In the genomic region with DNA sequence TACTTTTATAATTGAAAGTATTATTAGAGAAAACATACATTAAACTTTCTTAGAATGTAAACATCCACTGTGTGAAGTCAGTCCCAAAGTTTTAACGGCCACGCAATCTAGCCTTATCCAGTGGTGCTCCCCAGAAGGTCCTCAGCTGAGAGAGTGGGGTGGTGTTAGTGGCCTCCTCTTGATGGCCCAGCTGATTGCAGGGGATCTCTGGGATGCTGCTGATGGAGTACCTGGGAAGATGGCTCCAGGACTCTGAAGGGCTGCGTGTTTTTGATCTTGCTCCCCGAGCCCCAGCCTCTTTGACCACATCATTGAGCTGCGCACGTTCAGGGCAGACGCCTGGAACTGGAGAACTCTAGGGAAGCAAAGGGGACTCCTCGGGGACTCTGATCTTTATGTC, we compare ENCODE assay signal across 1 cellular context.
TF ChIP-seq lines count a peak whose summit lies in the region.

No MANE protein-coding gene starts in this region.

TF ChIP-seq in H1, 55 proteins besides CTCF, POLR2A, EP300 and RAD21 (continued from another document):
- TF ChIP-seq, protein P1, sequence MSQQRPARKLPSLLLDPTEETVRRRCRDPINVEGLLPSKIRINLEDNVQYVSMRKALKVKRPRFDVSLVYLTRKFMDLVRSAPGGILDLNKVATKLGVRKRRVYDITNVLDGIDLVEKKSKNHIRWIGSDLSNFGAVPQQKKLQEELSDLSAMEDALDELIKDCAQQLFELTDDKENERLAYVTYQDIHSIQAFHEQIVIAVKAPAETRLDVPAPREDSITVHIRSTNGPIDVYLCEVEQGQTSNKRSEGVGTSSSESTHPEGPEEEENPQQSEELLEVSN (IDR thresholded peaks at IDR 0.05), result no peak
- no peak for TF ChIP-seq EGR1 (IDR thresholded peaks at IDR 0.05; ENCODE audit: borderline replicate concordance, low read depth, low read length)
- TF ChIP-seq CTBP2 (IDR thresholded peaks at IDR 0.05; ENCODE audit: borderline replicate concordance, insufficient read depth, insufficient read length, low read length), result no peak
- no peak for TF ChIP-seq CBX5 (IDR thresholded peaks at IDR 0.05; ENCODE audit: low read depth, low read length)
- TF ChIP-seq KDM4A (IDR thresholded peaks at IDR 0.05; ENCODE audit: low read depth, low read length, severe bottlenecking), result no peak
- TF ChIP-seq RXRA (IDR thresholded peaks at IDR 0.05; ENCODE audit: insufficient read depth, low read depth, low read length), result no peak
- no peak for TF ChIP-seq TAF7 (optimal IDR thresholded peaks at IDR 0.05; ENCODE audit: borderline replicate concordance, low read depth, low read length)
- no peak for TF ChIP-seq PHF8 (conservative IDR thresholded peaks at IDR 0.05; ENCODE audit: low read depth, low read length)
- no peak for TF ChIP-seq ZNF274 (IDR thresholded peaks at IDR 0.05; ENCODE audit: borderline replicate concordance, extremely low read depth, low read length)
